1 cellular context compared by ENCODE assay signal in genomic region chr16:1612320-1613111, GRCh38.
A peak's percentile ranks its signal among the peaks of the same experiment; 100 is the strongest.
TF ChIP-seq lines count a peak whose summit lies in the region.

Gene CRAMP1 (plus strand): TSS chr16:1612360. CDS start chr16:1614640, 2,280 bp downstream.

TF ChIP-seq in K562, 482 proteins besides CTCF, POLR2A, EP300 and RAD21 (continues in another document):
- no peak for TF ChIP-seq TFAP4 (CRISPR knock-in tag; IDR thresholded peaks at IDR 0.05; ENCODE audit: borderline replicate concordance)
- TF ChIP-seq ARID3B (CRISPR knock-in tag; IDR thresholded peaks at IDR 0.05; ENCODE audit: borderline replicate concordance): no peak
- TF ChIP-seq RBFOX2 (IDR thresholded peaks at IDR 0.05; ENCODE audit: low read depth, low read length): peak; percentile 71
- TF ChIP-seq JUN (IDR thresholded peaks at IDR 0.05; ENCODE audit: borderline replicate concordance, low read depth, low read length): no peak
- no peak for TF ChIP-seq JUN (CRISPR knock-in tag; IDR thresholded peaks at IDR 0.05; ENCODE audit: borderline replicate concordance)
- TF ChIP-seq E2F6 (IDR thresholded peaks at IDR 0.05; ENCODE audit: borderline replicate concordance in 1 of 2, extremely low read depth in 1 of 2, insufficient read depth in 1 of 2, insufficient read length in 1 of 2, low read depth in 1 of 2, low read length in 1 of 2, poor library complexity in 1 of 2, severe bottlenecking in 1 of 2): peak in 1 of 2 experiments; percentile 59
- TF ChIP-seq XRCC5 (IDR thresholded peaks at IDR 0.05; ENCODE audit: low read depth, low read length): 0 out of 2 replicates have a peak, but pooled peaks have one; percentile 4
- peak; percentile 44 for TF ChIP-seq CCNT2 (IDR thresholded peaks at IDR 0.05; ENCODE audit: borderline replicate concordance, extremely low read depth, insufficient read length, low read depth, low read length)
- TF ChIP-seq RB1 (IDR thresholded peaks at IDR 0.05; ENCODE audit: low read depth): peak; percentile 70; the same call in 1 of the 2 replicates
- no peak for TF ChIP-seq SIX5 (IDR thresholded peaks at IDR 0.05; ENCODE audit: borderline replicate concordance in 1 of 2, insufficient read depth in 1 of 2, low read depth in 1 of 2, low read length in 2 of 2)
- TF ChIP-seq FOSL1 (tag; conservative IDR thresholded peaks at IDR 0.05): no peak
- no peak for TF ChIP-seq ZNF655 (CRISPR knock-in tag; IDR thresholded peaks at IDR 0.05)
- no peak for TF ChIP-seq DLX4 (CRISPR knock-in tag; IDR thresholded peaks at IDR 0.05)
- peak; percentile 93 for TF ChIP-seq VEZF1 (CRISPR knock-in tag; IDR thresholded peaks at IDR 0.05)
- TF ChIP-seq SIN3A (IDR thresholded peaks at IDR 0.05; ENCODE audit: borderline replicate concordance in 2 of 2, control insufficient read depth in 1 of 2, low read depth in 2 of 2, low read length in 2 of 2): peak in 1 of 2 experiments; percentile 89; a peak in 3 of 4 replicates
- no peak for TF ChIP-seq TAF7 (tag; IDR thresholded peaks at IDR 0.05)
- peak; percentile 26; the same call in 1 of the 2 replicates for TF ChIP-seq ARID4B (CRISPR knock-in tag; IDR thresholded peaks at IDR 0.05)
- TF ChIP-seq E2F3 (CRISPR knock-in tag; IDR thresholded peaks at IDR 0.05): peak; percentile 60; the same call in 1 of the 2 replicates
- no peak for TF ChIP-seq CBFA2T3 (IDR thresholded peaks at IDR 0.05)
- no peak for TF ChIP-seq SRF (CRISPR knock-in tag; IDR thresholded peaks at IDR 0.05)
- TF ChIP-seq KDM5B (IDR thresholded peaks at IDR 0.05; ENCODE audit: insufficient replicate concordance, low read depth, low read length): peak; percentile 41
- TF ChIP-seq ZBTB11 (CRISPR knock-in tag; IDR thresholded peaks at IDR 0.05): peak in 1 of 3 experiments; percentile 83; a peak in 1 of 6 replicates
- no peak for TF ChIP-seq PHTF2 (CRISPR knock-in tag; IDR thresholded peaks at IDR 0.05)
- peak; percentile 30; the same call in 1 of the 2 replicates for TF ChIP-seq REST (CRISPR knock-in tag; IDR thresholded peaks at IDR 0.05; ENCODE audit: low read depth)
- TF ChIP-seq ZNF121 (CRISPR knock-in tag; conservative IDR thresholded peaks at IDR 0.05): no peak
- no peak for TF ChIP-seq POLR3G (IDR thresholded peaks at IDR 0.05; ENCODE audit: extremely low read depth, insufficient read length, insufficient replicate concordance)
- TF ChIP-seq SRSF9 (IDR thresholded peaks at IDR 0.05; ENCODE audit: borderline replicate concordance, low read depth, low read length): no peak
- no peak for TF ChIP-seq TEAD2 (tag; IDR thresholded peaks at IDR 0.05)
- no peak for TF ChIP-seq TARDBP (IDR thresholded peaks at IDR 0.05)
- peak; percentile 83 for TF ChIP-seq POLR2G (IDR thresholded peaks at IDR 0.05; ENCODE audit: low read depth, low read length)
- 0 out of 2 replicates have a peak, but pooled peaks have one; percentile 21 for TF ChIP-seq MTA2 (IDR thresholded peaks at IDR 0.05; ENCODE audit: low read depth)
- no peak for TF ChIP-seq BRF2 (IDR thresholded peaks at IDR 0.05; ENCODE audit: borderline replicate concordance, insufficient read depth, insufficient read length)
- no peak for TF ChIP-seq NR1H2 (CRISPR knock-in tag; IDR thresholded peaks at IDR 0.05)
- TF ChIP-seq ZNF436 (CRISPR knock-in tag; IDR thresholded peaks at IDR 0.05): no peak
- no peak for TF ChIP-seq MEF2A (IDR thresholded peaks at IDR 0.05; ENCODE audit: control insufficient read depth, low read depth, low read length)
- TF ChIP-seq ZBTB1 (CRISPR knock-in tag; IDR thresholded peaks at IDR 0.05; ENCODE audit: borderline replicate concordance, low read depth): 0 out of 2 replicates have a peak, but pooled peaks have one; percentile 44
- no peak for TF ChIP-seq BCL6 (CRISPR knock-in tag; IDR thresholded peaks at IDR 0.05)
- 0 out of 2 replicates have a peak, but pooled peaks have one; percentile 14 for TF ChIP-seq HNRNPL (IDR thresholded peaks at IDR 0.05; ENCODE audit: low read depth, low read length)
- peak in 2 of 3 experiments; percentile 62 to 79 for TF ChIP-seq YY1 (IDR thresholded peaks at IDR 0.05; ENCODE audit: borderline replicate concordance in 1 of 3, control insufficient read depth in 1 of 3, extremely low read depth in 1 of 3, insufficient read depth in 3 of 3, insufficient read length in 1 of 3, insufficient replicate concordance in 2 of 3, low read depth in 1 of 3, low read length in 2 of 3)
